14 cellular contexts compared by ENCODE assay signal in genomic region chr13:98285317-98285716, GRCh38.
DNase-seq lines count a peak whose midpoint lies in the region; FAIRE-seq and TF ChIP-seq lines count a peak whose summit lies in the region.
"Had no signal": no experiment of that assay in that cellular context is flagged by ENCODE, and none has a peak within 500 bp of the region (broad histone marks: within the 10 kb centered on the region; RNA-seq: fewer than 3 reads in every experiment).

No MANE protein-coding gene starts in this region.

- H3K4me1 Mint-ChIP-seq in immature natural killer cell: peaks cover 0 to under 1% of the 10 kb centered on the region in 2 donors
- H3K4me1 Mint-ChIP-seq: activated naive CD8-positive, alpha-beta T cell treated with anti-CD3 and anti-CD28 coated beads for 36 hours had no signal

- H3K4me3 ChIP-seq in BLaER1 (no peak overlapping the region), endocrine pancreas (ENCODE audit: control insufficient read depth, insufficient read depth, low read length) (peak overlapping the region; percentile 37), prostate gland (no peak overlapping the region)
- H3K4me3 ChIP-seq: GM12878, GM23248, lung, vagina had no signal

- peak; percentile 74 for DNase-seq in NCI-H128 (lab: John Stamatoyannopoulos, UW; ENCODE audit: unreplicated experiment)
- DNase-seq in NCI-H510A treated with DMSO at 0.1 percent for 48 hours (lab: John Stamatoyannopoulos, UW): peak; percentile 82
- no peak for DNase-seq in prostate gland (ENCODE audit: low spot score)
- DNase-seq in GM20000 (ENCODE audit: low spot score): no peak
- no peak for DNase-seq in immature natural killer cell
- no peak for DNase-seq in GM12892 (ENCODE audit: insufficient read length)
- DNase-seq: activated naive CD8-positive, alpha-beta T cell treated with anti-CD3 and anti-CD28 coated beads for 36 hours; GM23248; RPMI8226 had no signal

- intact Hi-C loops in prostate gland (cut with DNase I): no loop called here

- H3K27ac ChIP-seq in BLaER1 (no peak overlapping the region), prostate gland (no peak overlapping the region)
- H3K27ac ChIP-seq: GM23248, vagina had no signal

- no peaks in the 10 kb centered on the region for H3K9me3 ChIP-seq in BLaER1
- H3K9me3 ChIP-seq in endocrine pancreas (ENCODE audit: control insufficient read depth, low read length): no peaks in the 10 kb centered on the region
- no peaks in the 10 kb centered on the region for H3K9me3 ChIP-seq in prostate gland
- H3K9me3 ChIP-seq: vagina had no signal

- H3K9ac ChIP-seq in BLaER1 (no peak overlapping the region), endocrine pancreas (ENCODE audit: control insufficient read depth, insufficient read depth, low read length) (no peak overlapping the region)
- H3K9ac ChIP-seq: GM23248 had no signal

- no peak overlapping the region for H3K27ac Mint-ChIP-seq in immature natural killer cell
- H3K27ac Mint-ChIP-seq: activated naive CD8-positive, alpha-beta T cell treated with anti-CD3 and anti-CD28 coated beads for 36 hours had no signal

- H3K4me2 ChIP-seq in BLaER1: peak overlapping the region; percentile 12; the same call in 1 of the 2 replicates

- no peaks in the 10 kb centered on the region; the same call in 1 of the 2 replicates for H4K20me1 ChIP-seq in BLaER1

- TF ChIP-seq CTCF in prostate gland (IDR thresholded peaks at IDR 0.05): no peak
- TF ChIP-seq CTCF in GM20000 (IDR thresholded peaks at IDR 0.05; ENCODE audit: extremely low read depth, missing control alignments): no peak

- no peak overlapping the region for H3K4me3 Mint-ChIP-seq in immature natural killer cell
- H3K4me3 Mint-ChIP-seq: activated naive CD8-positive, alpha-beta T cell treated with anti-CD3 and anti-CD28 coated beads for 36 hours had no signal

- H3K36me3 Mint-ChIP-seq in immature natural killer cell: no peaks in the 10 kb centered on the region
- H3K36me3 Mint-ChIP-seq: activated naive CD8-positive, alpha-beta T cell treated with anti-CD3 and anti-CD28 coated beads for 36 hours had no signal

- no peaks in the 10 kb centered on the region for H3K9me3 Mint-ChIP-seq in immature natural killer cell
- H3K9me3 Mint-ChIP-seq: activated naive CD8-positive, alpha-beta T cell treated with anti-CD3 and anti-CD28 coated beads for 36 hours had no signal

- peaks cover 1 to 2% (median 2%) of the 10 kb centered on the region in 3 donors for H3K27me3 Mint-ChIP-seq in immature natural killer cell (ENCODE audit: low read depth in 3 of 3)
- H3K27me3 Mint-ChIP-seq: activated naive CD8-positive, alpha-beta T cell treated with anti-CD3 and anti-CD28 coated beads for 36 hours had no signal

- 59% methylated on average over 4 of the region's 4 CpGs for WGBS in prostate gland

- no peak for TF ChIP-seq POLR2A in prostate gland (IDR thresholded peaks at IDR 0.05)
- no peak for TF ChIP-seq POLR2A in GM12892 (IDR thresholded peaks at IDR 0.05; ENCODE audit: low read depth, low read length)

- FAIRE-seq in GM12892 (lab: Jason Lieb, UNC): no peak
- FAIRE-seq: GM12878 had no signal

- H3K36me3 ChIP-seq in BLaER1 (no peaks in the 10 kb centered on the region), endocrine pancreas (ENCODE audit: control insufficient read depth, insufficient read depth, low read length) (no peaks in the 10 kb centered on the region), prostate gland (no peaks in the 10 kb centered on the region)
- H3K36me3 ChIP-seq: vagina had no signal

- H3K4me1 ChIP-seq in BLaER1 (peaks cover 42% of the 10 kb centered on the region), endocrine pancreas (ENCODE audit: control insufficient read depth, insufficient read depth, low read length) (no peaks in the 10 kb centered on the region), prostate gland (replicated peaks) (no peaks in the 10 kb centered on the region)
- H3K4me1 ChIP-seq: vagina had no signal

- H3K27me3 ChIP-seq in BLaER1 (no peaks in the 10 kb centered on the region), endocrine pancreas (ENCODE audit: control insufficient read depth, insufficient read depth, low read length) (no peaks in the 10 kb centered on the region), prostate gland (replicated peaks; ENCODE audit: insufficient read depth) (no peaks in the 10 kb centered on the region)
- H3K27me3 ChIP-seq: vagina had no signal

Comparison
In these comparisons a context has a peak if more than half of its experiments do, and no peak if none do; other contexts are left out.
1. DNase-seq: peak in NCI-H128 (single experiment) and NCI-H510A treated with DMSO at 0.1 percent for 48 hours (single experiment); none in prostate gland (single experiment), GM20000 (single experiment), immature natural killer cell (0 of 3) and GM12892 (single experiment).